20 cellular contexts compared by ENCODE assay signal in genomic region chr18:43485565-43485964, GRCh38.
DNase-seq lines count a peak whose midpoint lies in the region; ATAC-seq lines count a peak whose summit lies in the region.
"Had no signal": no experiment of that assay in that cellular context is flagged by ENCODE, and none has a peak within 500 bp of the region (broad histone marks: within the 10 kb centered on the region; RNA-seq: fewer than 3 reads in every experiment).

No MANE protein-coding gene starts in this region.

- H3K14ac ChIP-seq in trophoblast cell (ENCODE audit: low read length) = no peak overlapping the region

- no peak overlapping the region for H4K91ac ChIP-seq in trophoblast cell (ENCODE audit: low read depth, low read length)

- H2BK120ac ChIP-seq in trophoblast cell (ENCODE audit: insufficient read depth, low read length, poor library complexity) = no peak overlapping the region

- H2AK5ac ChIP-seq in trophoblast cell (ENCODE audit: low read length) = no peak overlapping the region

- H3K27ac ChIP-seq in trophoblast cell (ENCODE audit: low read depth, low read length) = no peak overlapping the region

- no peak overlapping the region for H3K4ac ChIP-seq in trophoblast cell (ENCODE audit: low read depth, low read length)

- no peak overlapping the region for H3K9ac ChIP-seq in trophoblast cell (ENCODE audit: low read length)

- H3K79me1 ChIP-seq in trophoblast cell (ENCODE audit: low read length) = no peaks in the 10 kb centered on the region

- no peak overlapping the region for H3K23ac ChIP-seq in trophoblast cell (ENCODE audit: low read length)

- no peaks in the 10 kb centered on the region for H3K4me1 ChIP-seq in trophoblast cell (ENCODE audit: control insufficient read depth in 1 of 2, insufficient read depth in 2 of 2, low read length in 2 of 2)
- H3K4me1 ChIP-seq: Caco-2 had no signal

- no peaks in the 10 kb centered on the region for H3K79me2 ChIP-seq in trophoblast cell (ENCODE audit: control insufficient read depth, insufficient read depth, low read length, poor library complexity)

- no peak overlapping the region for H3K4me2 ChIP-seq in trophoblast cell (ENCODE audit: low read length)

- no peak overlapping the region for H2AFZ ChIP-seq in trophoblast cell (ENCODE audit: insufficient read depth, low read length, poor library complexity)

- in situ Hi-C loops in G401 (cut with HindIII; ENCODE audit: low sequenced_read_pairs) = no loop called here

- no peak overlapping the region for H4K12ac ChIP-seq in trophoblast cell (ENCODE audit: low read depth, low read length)

- no peak overlapping the region for H3K18ac ChIP-seq in trophoblast cell (ENCODE audit: low read length)

- no peak overlapping the region for H2BK5ac ChIP-seq in trophoblast cell (ENCODE audit: low read depth, low read length, poor library complexity)

- no peak for ATAC-seq in GM21367 (IDR thresholded peaks at IDR 0.05; ENCODE audit: unreplicated experiment)
- ATAC-seq in HG02938 (IDR thresholded peaks at IDR 0.05; ENCODE audit: unreplicated experiment) = no peak

- H3K4me3 ChIP-seq in trophoblast cell (ENCODE audit: low read depth, low read length) = no peak overlapping the region
- H3K4me3 ChIP-seq: MG63 had no signal

- H3K9me3 ChIP-seq in trophoblast cell (ENCODE audit: insufficient read depth, low read depth, low read length) = peaks cover 15% of the 10 kb centered on the region
- H3K9me3 ChIP-seq: Caco-2, MG63 had no signal

- no peak overlapping the region for H4K8ac ChIP-seq in trophoblast cell (ENCODE audit: low read depth, low read length)

- WGBS in trophoblast cell (ENCODE audit: extremely low coverage, insufficient coverage, insufficient read length) = no CpG with 5 or more reads among the region's 5 CpGs

- H2BK12ac ChIP-seq in trophoblast cell (ENCODE audit: low read length) = no peak overlapping the region

- H3K36me3 ChIP-seq in trophoblast cell (ENCODE audit: control insufficient read depth in 1 of 2, insufficient read depth in 2 of 2, low read length in 2 of 2) = no peaks in the 10 kb centered on the region
- H3K36me3 ChIP-seq: MG63 had no signal

- no peaks in the 10 kb centered on the region for H3K27me3 ChIP-seq in trophoblast cell (ENCODE audit: insufficient read depth, low read length)
- H3K27me3 ChIP-seq: MG63 had no signal

- DNase-seq in AG20443 (ENCODE audit: low spot score) (peak; percentile 13), HS-27A (ENCODE audit: low read depth) (peak; percentile 9), SHP77 (lab: John Stamatoyannopoulos, UW) (peak; percentile 82 to 94), myocyte (ENCODE audit: low read depth) (peak; percentile 2), G401 (ENCODE audit: low spot score) (no peak), trophoblast cell (no peak)
- DNase-seq: 8988T; Caco-2; CD4-positive, CD25-positive, alpha-beta regulatory T cell; EL; H7; Kasumi-1; MG63; NCI-H1092 treated with DMSO at 0.1 percent for 48 hours; NCI-H146; NCI-H524; NCI-H82; SW 1271 had no signal

Comparison
In these comparisons a context has a peak if more than half of its experiments do, and no peak if none do; other contexts are left out.
1. DNase-seq: peak in AG20443 (single experiment), HS-27A (single experiment), SHP77 (2 of 2) and myocyte (single experiment); none in G401 (single experiment) and trophoblast cell (0 of 2).